In genomic region chrX:40152706-40153334, GRCh38 we compare ENCODE assay signal across 8 cellular contexts. TPM values are rescaled to one million over a fixed set of nuclear protein-coding genes. Genes with fewer than 3 reads are reported as not detected.
A peak's percentile ranks its signal among the peaks of the same experiment; 100 is the strongest.
DNase-seq lines count a peak whose midpoint lies in the region; ATAC-seq and TF ChIP-seq lines count a peak whose summit lies in the region.

No MANE protein-coding gene starts in this region.

- no peaks in the 10 kb centered on the region for H3K36me3 Mint-ChIP-seq in T-helper 2 cell treated with Interferon-gamma antibody and Interleukin-4, amounts not matched to agents 5 μg/mL and 100 μg/mL, for 36 hours (ENCODE audit: low read depth)
- no peaks in the 10 kb centered on the region for H3K36me3 Mint-ChIP-seq in mesothelial cell of epicardium

- no peaks in the 10 kb centered on the region for H3K27me3 Mint-ChIP-seq in T-helper 2 cell treated with Interferon-gamma antibody and Interleukin-4, amounts not matched to agents 5 μg/mL and 100 μg/mL, for 36 hours (ENCODE audit: low read depth)
- peaks cover 7% of the 10 kb centered on the region for H3K27me3 Mint-ChIP-seq in mesothelial cell of epicardium (ENCODE audit: low read depth)

- in situ Hi-C loops in transverse colon (cut with MboI; ENCODE audit: low pct_ligation_motif_present in 1 of 4, low pct_unique_long_range_greater_than_20kb in 1 of 4, low sequenced_read_pairs in 3 of 4), result no loop called here

- no peaks in the 10 kb centered on the region for H3K79me2 ChIP-seq in OCI-LY7 (ENCODE audit: insufficient read depth, low read depth, low read length)

- peak overlapping the region; percentile 94 for H3K27ac ChIP-seq in OCI-LY7 (ENCODE audit: low read depth, low read length, poor library complexity, severe bottlenecking)
- peak overlapping the region; percentile 68 to 81 (median 74) for H3K27ac ChIP-seq in transverse colon

- H3K4me3 ChIP-seq in OCI-LY7 (ENCODE audit: low read depth, low read length, poor library complexity, severe bottlenecking) (peak overlapping the region; percentile 67), transverse colon (peak overlapping the region; percentile 6 to 56 (median 33))

- no peak overlapping the region for H3K27ac Mint-ChIP-seq in T-helper 2 cell treated with Interferon-gamma antibody and Interleukin-4, amounts not matched to agents 5 μg/mL and 100 μg/mL, for 36 hours
- peak overlapping the region; percentile 82 for H3K27ac Mint-ChIP-seq in mesothelial cell of epicardium

- peaks cover 75% of the 10 kb centered on the region for H3K4me1 ChIP-seq in OCI-LY7 (ENCODE audit: insufficient read depth, low read length, poor library complexity, severe bottlenecking)
- H3K4me1 ChIP-seq in transverse colon, result peaks cover 5 to 55% (median 39%) of the 10 kb centered on the region in 4 donors

- TF ChIP-seq EP300 in transverse colon (IDR thresholded peaks at IDR 0.05; ENCODE audit: low read depth), result no peak

- WGBS in transverse colon (ENCODE audit: low coverage in 1 of 2), 2 donors, result 23% methylated on average over 47 of the region's 50 CpGs; no CpG with 5 or more reads in 1 of the 2 donors

- H3K4me3 Mint-ChIP-seq in T-helper 2 cell treated with Interferon-gamma antibody and Interleukin-4, amounts not matched to agents 5 μg/mL and 100 μg/mL, for 36 hours, result peak overlapping the region; percentile 79
- H3K4me3 Mint-ChIP-seq in mesothelial cell of epicardium, result peak overlapping the region; percentile 65

- H3K9me2 ChIP-seq in OCI-LY7 (ENCODE audit: insufficient read depth, low read length), result no peaks in the 10 kb centered on the region

- TF ChIP-seq CTCF in OCI-LY7 (conservative IDR thresholded peaks at IDR 0.05; ENCODE audit: low read length) (no peak), mesothelial cell of epicardium (IDR thresholded peaks at IDR 0.05; ENCODE audit: unreplicated experiment) (no peak), transverse colon (IDR thresholded peaks at IDR 0.05) (no peak)

- H3K4me2 ChIP-seq in OCI-LY7 (ENCODE audit: low read length), result peak overlapping the region; percentile 97

- H4K20me1 ChIP-seq in OCI-LY7 (ENCODE audit: insufficient read depth, low read length), result no peaks in the 10 kb centered on the region

- H3K36me3 ChIP-seq in OCI-LY7 (ENCODE audit: insufficient read depth, low read length) (no peaks in the 10 kb centered on the region), transverse colon (no peaks in the 10 kb centered on the region)

- no peak for TF ChIP-seq POLR2A in transverse colon (IDR thresholded peaks at IDR 0.05)

- POLR2A ChIA-PET in OCI-LY7 (lab: Charles Lee), result interaction anchor here (1.6 to 2.6 kb wide), 3 partner anchors 16 to 56 kb away, joined by 4 to 15 read pairs (median 7); no protein-coding TSS in a partner anchor

- intact Hi-C loops in OCI-LY7 (cut with micrococcal nuclease; ENCODE audit: unreplicated experiment) (no loop called here), transverse colon (cut with DNase I; ENCODE audit: low total_unique reads) (loop anchor here (5.0 to 10.0 kb wide), 3 partner anchors 56 to 418 kb away; partner anchors contain the start of gene BCOR)

- H3K9me3 ChIP-seq in OCI-LY7 (ENCODE audit: low read length) (no peaks in the 10 kb centered on the region), transverse colon (no peaks in the 10 kb centered on the region)

- DNase-seq in T-helper 2 cell treated with Interferon-gamma antibody and Interleukin-4, amounts not matched to agents 5 μg/mL and 100 μg/mL, for 36 hours (ENCODE audit: low spot score), result no peak
- DNase-seq in T-helper 2 cell (no peak), OCI-LY7 (ENCODE audit: low spot score) (peak; percentile 14), ecto neural progenitor cell (ENCODE audit: low spot score) (peak; percentile 61), mesothelial cell of epicardium (ENCODE audit: low spot score in 2 of 2, unreplicated experiment in 2 of 2) (peak in 1 of 2 experiments; percentile 41), transverse colon (peak; percentile 52)
- no peak for DNase-seq in activated CD4-positive, alpha-beta T cell treated with anti-CD3 and anti-CD28 coated beads for 48 hours

- CTCF ChIA-PET in OCI-LY7 (lab: Charles Lee; ENCODE audit: unreplicated experiment), result no interaction called here

- no peaks in the 10 kb centered on the region for H3K27me3 ChIP-seq in transverse colon

- no peaks in the 10 kb centered on the region for H3K9me3 Mint-ChIP-seq in T-helper 2 cell treated with Interferon-gamma antibody and Interleukin-4, amounts not matched to agents 5 μg/mL and 100 μg/mL, for 36 hours
- no peaks in the 10 kb centered on the region for H3K9me3 Mint-ChIP-seq in mesothelial cell of epicardium

- H3K4me1 Mint-ChIP-seq in T-helper 2 cell treated with Interferon-gamma antibody and Interleukin-4, amounts not matched to agents 5 μg/mL and 100 μg/mL, for 36 hours (ENCODE audit: low read depth), result peaks cover 19% of the 10 kb centered on the region
- H3K4me1 Mint-ChIP-seq in mesothelial cell of epicardium, result peaks cover 40% of the 10 kb centered on the region

- H2AFZ ChIP-seq in OCI-LY7 (ENCODE audit: low read length), result peak overlapping the region; percentile 50; the same call in 1 of the 2 replicates

- no peak for ATAC-seq in GM21381 (IDR thresholded peaks at IDR 0.05; ENCODE audit: unreplicated experiment)

- no TSS peak for BruUV-seq in OCI-LY7 (replicated peaks; lab: Mats Ljungman, UMichigan)

RNA-seq across cellular contexts. Expression of gene BCOR, which starts 55.1 kb away (rescaled TPM):
- 55.6 and 64.3 TPM in 2 replicates for total RNA-seq in OCI-LY7 (2014; rRNA removed; shearing (Covaris generic))
- 48.0 and 52.2 TPM in 2 replicates for total RNA-seq in OCI-LY7 (2022)
- 49.0 to 52.3 TPM (median 49.7 TPM) in 3 replicates for total RNA-seq in mesothelial cell of epicardium
- total RNA-seq in transverse colon, result 10 to 100 TPM; 17.9 to 27.8 (median 20.4) TPM

Comparison
In these comparisons a context has a peak if more than half of its experiments do, and no peak if none do; other contexts are left out.
1. DNase-seq: peak in OCI-LY7 (single experiment), ecto neural progenitor cell (single experiment) and transverse colon (single experiment); none in T-helper 2 cell treated with Interferon-gamma antibody and Interleukin-4, amounts not matched to agents 5 μg/mL and 100 μg/mL, for 36 hours (single experiment), T-helper 2 cell (0 of 5) and activated CD4-positive, alpha-beta T cell treated with anti-CD3 and anti-CD28 coated beads for 48 hours (single experiment).